Comparison of ENCODE assay signal across 27 cellular contexts in genomic region chr10:113142601-113143000, GRCh38.
DNase-seq lines count a peak whose midpoint lies in the region; ATAC-seq and TF ChIP-seq lines count a peak whose summit lies in the region.
"Had no signal": no experiment of that assay in that cellular context is flagged by ENCODE, and none has a peak within 500 bp of the region (broad histone marks: within the 10 kb centered on the region; RNA-seq: fewer than 3 reads in every experiment).

No MANE protein-coding gene starts in this region.

- H3K27ac ChIP-seq in endodermal cell (ENCODE audit: low read depth, low read length) (no peak overlapping the region), colonic mucosa (no peak overlapping the region)
- H3K27ac ChIP-seq: breast epithelium, coronary artery, esophagus squamous epithelium, gastrocnemius medialis, left ventricle myocardium inferior, upper lobe of left lung had no signal

- H3K4me1 ChIP-seq in endodermal cell (ENCODE audit: control insufficient read depth, insufficient read depth, low read length) (peaks cover 3% of the 10 kb centered on the region), colonic mucosa (no peaks in the 10 kb centered on the region)
- H3K4me1 ChIP-seq: breast epithelium, esophagus squamous epithelium, gastrocnemius medialis had no signal

- TF ChIP-seq CTCF in endodermal cell (conservative IDR thresholded peaks at IDR 0.05) (no peak), colonic mucosa (IDR thresholded peaks at IDR 0.05) (no peak)

- H3K27me3 Mint-ChIP-seq in endodermal cell (ENCODE audit: insufficient read depth): no peaks in the 10 kb centered on the region
- H3K27me3 Mint-ChIP-seq: activated CD4-positive, alpha-beta T cell treated with anti-CD3 and anti-CD28 coated beads, Interleukin-2, amount 10 ng/mL, durations not matched to agents 24 days and 14 days; CD8-positive, alpha-beta memory T cell; naive thymus-derived CD8-positive, alpha-beta T cell had no signal

- no peaks in the 10 kb centered on the region for H3K9me3 ChIP-seq in endodermal cell (ENCODE audit: control insufficient read depth, low read length)
- H3K9me3 ChIP-seq in colonic mucosa: no peaks in the 10 kb centered on the region
- H3K9me3 ChIP-seq: breast epithelium, esophagus squamous epithelium, gastrocnemius medialis, left ventricle myocardium inferior, upper lobe of left lung had no signal

- peaks cover 19% of the 10 kb centered on the region for H3K4me1 Mint-ChIP-seq in endodermal cell
- H3K4me1 Mint-ChIP-seq: activated CD4-positive, alpha-beta T cell treated with anti-CD3 and anti-CD28 coated beads, Interleukin-2, amount 10 ng/mL, durations not matched to agents 24 days and 14 days; activated naive CD4-positive, alpha-beta T cell treated with anti-CD3 and anti-CD28 coated beads, Interleukin-2, amount 10 ng/mL, durations not matched to agents 7 days and 5 days; CD8-positive, alpha-beta memory T cell; immature natural killer cell had no signal

- peaks cover 75% of the 10 kb centered on the region for H3K36me3 ChIP-seq in endodermal cell (ENCODE audit: control insufficient read depth, insufficient read depth, low read length)
- peaks cover 11% of the 10 kb centered on the region for H3K36me3 ChIP-seq in colonic mucosa

- H3K9ac ChIP-seq in endodermal cell (ENCODE audit: extremely low read depth, low read length, poor library complexity, severe bottlenecking): no peak overlapping the region
- no peak overlapping the region for H3K9ac ChIP-seq in colonic mucosa (ENCODE audit: low read depth in 2 of 2, low read length in 2 of 2)

- WGBS in endodermal cell (ENCODE audit: insufficient coverage in 1 of 2, insufficient read length in 1 of 2), 2 experiments: 91 to 96% methylated on average over 5 to 9 of the region's 9 CpGs

- intact Hi-C loops in colonic mucosa (cut with DNase I): no loop called here

- H3K27me3 ChIP-seq in endodermal cell (ENCODE audit: control insufficient read depth, insufficient read depth, low read length, poor library complexity, severe bottlenecking) (no peaks in the 10 kb centered on the region), colonic mucosa (no peaks in the 10 kb centered on the region)
- H3K27me3 ChIP-seq: breast epithelium, esophagus squamous epithelium, gastrocnemius medialis, upper lobe of left lung had no signal

- no peaks in the 10 kb centered on the region for H3K9me3 Mint-ChIP-seq in endodermal cell
- H3K9me3 Mint-ChIP-seq in activated naive CD4-positive, alpha-beta T cell treated with anti-CD3 and anti-CD28 coated beads, Interleukin-2, amount 50 U/mL, for 72 hours: no peaks in the 10 kb centered on the region
- H3K9me3 Mint-ChIP-seq: activated CD4-positive, alpha-beta T cell treated with anti-CD3 and anti-CD28 coated beads, Interleukin-2, amount 10 ng/mL, durations not matched to agents 24 days and 14 days; activated naive CD4-positive, alpha-beta T cell treated with anti-CD3 and anti-CD28 coated beads, Interleukin-2, amount 10 ng/mL, durations not matched to agents 7 days and 5 days; CD8-positive, alpha-beta memory T cell; immature natural killer cell; naive thymus-derived CD8-positive, alpha-beta T cell had no signal

- peak overlapping the region; percentile 48 for H3K27ac Mint-ChIP-seq in endodermal cell
- H3K27ac Mint-ChIP-seq in activated naive CD4-positive, alpha-beta T cell treated with anti-CD3 and anti-CD28 coated beads, Interleukin-2, amount 50 U/mL, for 72 hours: no peak overlapping the region
- H3K27ac Mint-ChIP-seq: activated CD4-positive, alpha-beta T cell treated with anti-CD3 and anti-CD28 coated beads, Interleukin-2, amount 10 ng/mL, durations not matched to agents 24 days and 14 days; activated naive CD4-positive, alpha-beta T cell treated with anti-CD3 and anti-CD28 coated beads, Interleukin-2, amount 10 ng/mL, durations not matched to agents 7 days and 5 days; CD8-positive, alpha-beta memory T cell; immature natural killer cell; naive thymus-derived CD8-positive, alpha-beta T cell had no signal

- peaks cover 67% of the 10 kb centered on the region for H3K36me3 Mint-ChIP-seq in endodermal cell (ENCODE audit: low read depth)
- H3K36me3 Mint-ChIP-seq in activated naive CD4-positive, alpha-beta T cell treated with anti-CD3 and anti-CD28 coated beads, Interleukin-2, amount 50 U/mL, for 72 hours: no peaks in the 10 kb centered on the region
- H3K36me3 Mint-ChIP-seq: activated naive CD4-positive, alpha-beta T cell treated with anti-CD3 and anti-CD28 coated beads, Interleukin-2, amount 10 ng/mL, durations not matched to agents 7 days and 5 days had no signal

- H3K4me3 Mint-ChIP-seq in endodermal cell: no peak overlapping the region
- H3K4me3 Mint-ChIP-seq: activated CD4-positive, alpha-beta T cell treated with anti-CD3 and anti-CD28 coated beads, Interleukin-2, amount 10 ng/mL, durations not matched to agents 24 days and 14 days; activated naive CD4-positive, alpha-beta T cell treated with anti-CD3 and anti-CD28 coated beads, Interleukin-2, amount 10 ng/mL, durations not matched to agents 7 days and 5 days; CD8-positive, alpha-beta memory T cell; immature natural killer cell; naive thymus-derived CD8-positive, alpha-beta T cell had no signal

- DNase-seq in COLO668 (lab: John Stamatoyannopoulos, UW; ENCODE audit: unreplicated experiment) (peak; percentile 2), NCI-H1105 (lab: John Stamatoyannopoulos, UW) (peak; percentile 48), NCI-H2227 treated with DMSO at 0.1 percent for 48 hours (lab: John Stamatoyannopoulos, UW) (peak; percentile 25), endodermal cell (no peak), colonic mucosa (no peak), NCI-H2107 (lab: John Stamatoyannopoulos, UW) (no peak)
- no peak for DNase-seq in activated naive CD4-positive, alpha-beta T cell treated with anti-CD3 and anti-CD28 coated beads, Interleukin-2, amount 50 U/mL, for 72 hours (ENCODE audit: low spot score in 2 of 2)
- DNase-seq: activated CD4-positive, alpha-beta T cell treated with anti-CD3 and anti-CD28 coated beads, Interleukin-2, amount 10 ng/mL, durations not matched to agents 24 days and 14 days; activated naive CD4-positive, alpha-beta T cell treated with anti-CD3 and anti-CD28 coated beads, Interleukin-2, amount 10 ng/mL, durations not matched to agents 7 days and 5 days; amygdala; CD8-positive, alpha-beta memory T cell; esophagus squamous epithelium; gastrocnemius medialis; GF-D8; hippocampal formation; immature natural killer cell; IMR-90; left ventricle myocardium inferior; naive thymus-derived CD8-positive, alpha-beta T cell; NCI-H1048; NCI-H446; stimulated activated CD4-positive, alpha-beta T cell treated with anti-CD3 and anti-CD28 coated beads, Interleukin-2, amount 100 ng/mL, for 24 hours; upper lobe of left lung had no signal

- H3K4me3 ChIP-seq in endodermal cell (ENCODE audit: low read length) (no peak overlapping the region), colonic mucosa (no peak overlapping the region)
- H3K4me3 ChIP-seq: breast epithelium, coronary artery, esophagus squamous epithelium, gastrocnemius medialis, left ventricle myocardium inferior, smooth muscle cell, upper lobe of left lung had no signal

- no peak for ATAC-seq in HG02759 (IDR thresholded peaks at IDR 0.05; ENCODE audit: unreplicated experiment)
- no peak for ATAC-seq in activated naive CD4-positive, alpha-beta T cell treated with anti-CD3 and anti-CD28 coated beads, Interleukin-2, amount 50 U/mL, for 72 hours
- ATAC-seq: gastrocnemius medialis; naive thymus-derived CD8-positive, alpha-beta T cell had no signal

Comparison
In these comparisons a context has a peak if more than half of its experiments do, and no peak if none do; other contexts are left out.
1. DNase-seq: peak in COLO668 (single experiment), NCI-H1105 (single experiment) and NCI-H2227 treated with DMSO at 0.1 percent for 48 hours (single experiment); none in endodermal cell (single experiment), colonic mucosa (single experiment), NCI-H2107 (single experiment) and activated naive CD4-positive, alpha-beta T cell treated with anti-CD3 and anti-CD28 coated beads, Interleukin-2, amount 50 U/mL, for 72 hours (0 of 2).